Comparison of ENCODE assay signal across 14 cellular contexts in the genomic region with DNA sequence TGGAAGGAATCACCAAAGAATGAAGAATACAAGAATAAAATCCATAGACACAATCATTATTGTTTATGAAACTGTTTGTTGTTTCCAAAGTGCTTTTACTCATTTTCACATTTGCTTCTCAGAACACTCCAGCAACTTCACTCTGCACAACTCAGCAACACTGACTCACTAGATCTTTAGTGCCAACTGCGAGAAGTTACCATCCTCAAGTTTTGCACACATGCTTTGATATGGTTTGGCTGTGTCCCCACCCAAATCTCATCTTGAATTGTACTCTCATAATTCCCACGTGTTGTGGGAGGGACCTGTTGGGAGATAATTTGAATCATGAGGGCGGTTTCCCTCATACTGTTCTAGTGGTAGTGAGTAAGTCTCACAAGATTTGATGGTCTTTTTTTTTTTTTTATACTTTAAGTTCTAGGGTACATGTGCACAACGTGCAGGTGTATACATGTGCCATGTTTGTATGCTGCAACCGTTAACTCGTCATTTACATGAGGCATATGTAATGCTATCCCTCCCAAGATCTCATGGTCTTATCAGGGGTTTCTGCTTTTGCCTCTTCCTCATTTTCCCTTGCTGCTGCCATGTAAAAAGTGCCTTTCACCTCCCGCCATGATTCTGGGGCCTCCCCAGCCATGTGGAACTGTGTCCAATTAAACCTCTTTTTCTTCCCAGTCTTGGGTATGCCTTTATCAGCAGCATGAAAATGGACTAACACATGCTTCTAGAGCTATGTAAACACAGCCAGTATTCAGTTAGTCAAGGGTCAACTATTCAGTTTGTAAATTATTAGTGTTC. TPM values are rescaled to one million over a fixed set of nuclear protein-coding genes. Genes with fewer than 3 reads are reported as not detected.
DNase-seq lines count a peak whose midpoint lies in the region; ATAC-seq and TF ChIP-seq lines count a peak whose summit lies in the region.
"Had no signal": no experiment of that assay in that cellular context is flagged by ENCODE, and none has a peak within 500 bp of the region (broad histone marks: within the 10 kb centered on the region; RNA-seq: fewer than 3 reads in every experiment).

No MANE protein-coding gene starts in this region.

- H3K36me3 Mint-ChIP-seq in activated naive CD4-positive, alpha-beta T cell treated with anti-CD3 and anti-CD28 coated beads for 36 hours (ENCODE audit: low read depth) = no peaks in the 10 kb centered on the region
- peaks cover 12% of the 10 kb centered on the region for H3K36me3 Mint-ChIP-seq in activated naive CD4-positive, alpha-beta T cell treated with anti-CD3 and anti-CD28 coated beads, Interleukin-2, amount 10 ng/mL, durations not matched to agents 7 days and 5 days
- peaks cover 12% of the 10 kb centered on the region for H3K36me3 Mint-ChIP-seq in activated T-helper 17 cell treated with anti-CD3 and anti-CD28 coated beads, Interleukin-2, amount 50 U/mL, for 72 hours (ENCODE audit: low read depth)

- peaks cover 34% of the 10 kb centered on the region for H3K4me1 Mint-ChIP-seq in activated naive CD4-positive, alpha-beta T cell treated with anti-CD3 and anti-CD28 coated beads for 36 hours (ENCODE audit: low read depth)
- H3K4me1 Mint-ChIP-seq in activated naive CD4-positive, alpha-beta T cell treated with anti-CD3 and anti-CD28 coated beads, Interleukin-2, amount 10 ng/mL, durations not matched to agents 7 days and 5 days = peaks cover 12% of the 10 kb centered on the region
- peaks cover 5% of the 10 kb centered on the region for H3K4me1 Mint-ChIP-seq in activated T-helper 17 cell treated with anti-CD3 and anti-CD28 coated beads, Interleukin-2, amount 50 U/mL, for 72 hours

- H3K9me3 ChIP-seq in left lung = no peaks in the 10 kb centered on the region
- H3K9me3 ChIP-seq in stomach smooth muscle (ENCODE audit: control insufficient read depth in 2 of 2, low read length in 2 of 2) = no peaks in the 10 kb centered on the region
- H3K9me3 ChIP-seq: suprapubic skin had no signal

- H3K4me1 ChIP-seq in left lung = peaks cover 13 to 33% of the 10 kb centered on the region in 2 donors
- H3K4me1 ChIP-seq in stomach smooth muscle (ENCODE audit: control insufficient read depth, insufficient read depth, low read length) = peaks cover 14% of the 10 kb centered on the region

- H3K4me3 Mint-ChIP-seq in activated naive CD4-positive, alpha-beta T cell treated with anti-CD3 and anti-CD28 coated beads for 36 hours = no peak overlapping the region
- no peak overlapping the region for H3K4me3 Mint-ChIP-seq in activated naive CD4-positive, alpha-beta T cell treated with anti-CD3 and anti-CD28 coated beads, Interleukin-2, amount 10 ng/mL, durations not matched to agents 7 days and 5 days
- H3K4me3 Mint-ChIP-seq in activated T-helper 17 cell treated with anti-CD3 and anti-CD28 coated beads, Interleukin-2, amount 50 U/mL, for 72 hours = no peak overlapping the region
- H3K4me3 Mint-ChIP-seq: dendritic cell treated with granulocyte-macrophage colony-stimulating factor and Interleukin-4, amounts not matched to agents 40 ng/mL and 50 ng/mL, for 4 days had no signal

- no peak overlapping the region for H3K9ac ChIP-seq in stomach smooth muscle (ENCODE audit: low read length in 2 of 2)

- H3K27me3 ChIP-seq in left lung = no peaks in the 10 kb centered on the region
- no peaks in the 10 kb centered on the region for H3K27me3 ChIP-seq in stomach smooth muscle (ENCODE audit: control insufficient read depth in 1 of 2, insufficient read depth in 2 of 2, low read length in 2 of 2)
- H3K27me3 ChIP-seq: heart right ventricle, suprapubic skin had no signal

- peak; percentile 82 for ATAC-seq in activated T-helper 17 cell treated with anti-CD3 and anti-CD28 coated beads, Interleukin-2, amount 50 U/mL, for 72 hours (replicated peaks)
- peak; percentile 65 for ATAC-seq in left lung
- ATAC-seq: heart right ventricle had no signal

- no peak overlapping the region for H3K27ac Mint-ChIP-seq in activated naive CD4-positive, alpha-beta T cell treated with anti-CD3 and anti-CD28 coated beads for 36 hours
- no peak overlapping the region for H3K27ac Mint-ChIP-seq in activated naive CD4-positive, alpha-beta T cell treated with anti-CD3 and anti-CD28 coated beads, Interleukin-2, amount 10 ng/mL, durations not matched to agents 7 days and 5 days
- H3K27ac Mint-ChIP-seq in activated T-helper 17 cell treated with anti-CD3 and anti-CD28 coated beads, Interleukin-2, amount 50 U/mL, for 72 hours = peak overlapping the region; percentile 78
- H3K27ac Mint-ChIP-seq: dendritic cell treated with granulocyte-macrophage colony-stimulating factor and Interleukin-4, amounts not matched to agents 40 ng/mL and 50 ng/mL, for 4 days had no signal

- DNase-seq in activated naive CD4-positive, alpha-beta T cell treated with anti-CD3 and anti-CD28 coated beads for 36 hours = peak; percentile 36
- no peak for DNase-seq in activated naive CD4-positive, alpha-beta T cell treated with anti-CD3 and anti-CD28 coated beads, Interleukin-2, amount 10 ng/mL, durations not matched to agents 7 days and 5 days
- DNase-seq in left lung (no peak), ureter (ENCODE audit: low spot score) (no peak), HEK293T (ENCODE audit: extremely low spot score) (no peak), dedifferentiated amniotic fluid mesenchymal stem cell (ENCODE audit: extremely low spot score) (no peak)
- DNase-seq: AML-193, heart right ventricle, NCI-H1930, T1000 had no signal

- intact Hi-C loops in activated naive CD4-positive, alpha-beta T cell treated with anti-CD3 and anti-CD28 coated beads for 36 hours (cut with micrococcal nuclease) = loop anchor here (2.0 kb wide), 1 partner anchor 37 kb away; the partner anchor contains the start of gene CLINT1
- intact Hi-C loops in left lung (cut with DNase I) = loop anchor here in 1 of 2 donors (10.0 kb wide), 1 partner anchor 173 kb away; no protein-coding TSS in a partner anchor

- peaks cover 4% of the 10 kb centered on the region for H3K9me3 Mint-ChIP-seq in activated naive CD4-positive, alpha-beta T cell treated with anti-CD3 and anti-CD28 coated beads for 36 hours
- peaks cover 2% of the 10 kb centered on the region for H3K9me3 Mint-ChIP-seq in activated naive CD4-positive, alpha-beta T cell treated with anti-CD3 and anti-CD28 coated beads, Interleukin-2, amount 10 ng/mL, durations not matched to agents 7 days and 5 days
- H3K9me3 Mint-ChIP-seq in activated T-helper 17 cell treated with anti-CD3 and anti-CD28 coated beads, Interleukin-2, amount 50 U/mL, for 72 hours = no peaks in the 10 kb centered on the region

- POLR2A ChIA-PET in HEK293T (lab: Yijun Ruan, JAX) = interaction anchor here (1.1 kb wide), 1 partner anchor 33 kb away, joined by 3 read pairs; no protein-coding TSS in a partner anchor

- H3K27me3 Mint-ChIP-seq in activated naive CD4-positive, alpha-beta T cell treated with anti-CD3 and anti-CD28 coated beads for 36 hours (ENCODE audit: low read depth) = no peaks in the 10 kb centered on the region
- H3K27me3 Mint-ChIP-seq in activated naive CD4-positive, alpha-beta T cell treated with anti-CD3 and anti-CD28 coated beads, Interleukin-2, amount 10 ng/mL, durations not matched to agents 7 days and 5 days = no peaks in the 10 kb centered on the region
- no peaks in the 10 kb centered on the region for H3K27me3 Mint-ChIP-seq in activated T-helper 17 cell treated with anti-CD3 and anti-CD28 coated beads, Interleukin-2, amount 50 U/mL, for 72 hours
- H3K27me3 Mint-ChIP-seq: dendritic cell treated with granulocyte-macrophage colony-stimulating factor and Interleukin-4, amounts not matched to agents 40 ng/mL and 50 ng/mL, for 4 days had no signal

- TF ChIP-seq CTCF in left lung (IDR thresholded peaks at IDR 0.05) = no peak

- no peak overlapping the region for H3K27ac ChIP-seq in left lung
- H3K27ac ChIP-seq in stomach smooth muscle (ENCODE audit: low read length) = peak overlapping the region; percentile 1
- H3K27ac ChIP-seq: suprapubic skin had no signal

- H3K36me3 ChIP-seq in left lung (no peaks in the 10 kb centered on the region), stomach smooth muscle (ENCODE audit: control insufficient read depth in 2 of 2, insufficient read depth in 2 of 2, low read length in 2 of 2) (no peaks in the 10 kb centered on the region)
- H3K36me3 ChIP-seq: suprapubic skin had no signal

- CTCF ChIA-PET in activated naive CD4-positive, alpha-beta T cell treated with anti-CD3 and anti-CD28 coated beads for 36 hours (lab: Charles Lee) = interaction anchor here (0.8 to 1.5 kb wide), 3 partner anchors 33 to 173 kb away, joined by 3 to 9 read pairs (median 5); no protein-coding TSS in a partner anchor
- CTCF ChIA-PET in activated naive CD4-positive, alpha-beta T cell treated with anti-CD3 and anti-CD28 coated beads, Interleukin-2, amount 10 ng/mL, durations not matched to agents 7 days and 5 days (lab: Charles Lee) = interaction anchor here (0.8 to 0.9 kb wide), 3 partner anchors 95 to 129 kb away, joined by 3 to 4 read pairs (median 3); no protein-coding TSS in a partner anchor
- CTCF ChIA-PET in HEK293T (lab: Yijun Ruan, JAX) = no interaction called here

- no peak overlapping the region for H3K4me3 ChIP-seq in left lung
- H3K4me3 ChIP-seq in stomach smooth muscle (ENCODE audit: low read length in 2 of 2) = peak overlapping the region in 1 of 2 donors; percentile 23
- H3K4me3 ChIP-seq: heart right ventricle, suprapubic skin had no signal

TF ChIP-seq in HEK293T, 16 proteins besides CTCF, POLR2A, EP300 and RAD21 (continues in another document):
- TF ChIP-seq SP1 (IDR thresholded peaks at IDR 0.05) (no peak), CTBP1 (IDR thresholded peaks at IDR 0.05; ENCODE audit: borderline replicate concordance) (no peak), FOXM1 (IDR thresholded peaks at IDR 0.05; ENCODE audit: borderline replicate concordance) (no peak), PKNOX1 (IDR thresholded peaks at IDR 0.05) (no peak), HDGF (IDR thresholded peaks at IDR 0.05; ENCODE audit: borderline replicate concordance) (no peak), TARDBP (IDR thresholded peaks at IDR 0.05) (no peak), SUZ12 (IDR thresholded peaks at IDR 0.05) (no peak), FOXK2 (IDR thresholded peaks at IDR 0.05) (no peak), ARNT (IDR thresholded peaks at IDR 0.05) (no peak), FOXA1 (IDR thresholded peaks at IDR 0.05) (no peak), NFRKB (IDR thresholded peaks at IDR 0.05) (no peak)

RNA-seq across cellular contexts. Expression of gene CLINT1, which starts 36.9 kb away (rescaled TPM):
- 10 to 100 TPM; 31.0 to 32.7 TPM for total RNA-seq in activated naive CD4-positive, alpha-beta T cell treated with anti-CD3 and anti-CD28 coated beads for 36 hours
- total RNA-seq in activated T-helper 17 cell treated with anti-CD3 and anti-CD28 coated beads, Interleukin-2, amount 50 U/mL, for 72 hours = 10 to 100 TPM; 42.1 to 60.7 TPM
- total RNA-seq in left lung = 10 to 100 TPM; 68.0 to 76.8 TPM
- 131 TPM for total RNA-seq in ureter
